In genomic region chr7:99140813-99141212, GRCh38 we compare ENCODE assay signal across 9 cellular contexts. TPM values are rescaled to one million over a fixed set of nuclear protein-coding genes. Genes with fewer than 3 reads are reported as not detected.
DNase-seq lines count a peak whose midpoint lies in the region; ATAC-seq and TF ChIP-seq lines count a peak whose summit lies in the region.
"Had no signal": no experiment of that assay in that cellular context is flagged by ENCODE, and none has a peak within 500 bp of the region (broad histone marks: within the 10 kb centered on the region; RNA-seq: fewer than 3 reads in every experiment).

No MANE protein-coding gene starts in this region.

- H3K4me3 ChIP-seq in AG04450 (ENCODE audit: low read depth, low read length) (peak overlapping the region; percentile 37), IMR-90 (ENCODE audit: insufficient read depth, low read depth, low read length) (no peak overlapping the region; the same call in 1 of the 2 replicates)
- no peak overlapping the region for H3K4me3 ChIP-seq in effector memory CD4-positive, alpha-beta T cell (ENCODE audit: insufficient read depth, low read depth, low read length, poor library complexity, severe bottlenecking)

- peak overlapping the region; percentile 68 for H2BK5ac ChIP-seq in IMR-90 (ENCODE audit: low read depth, low read length, poor library complexity, severe bottlenecking)

- TF ChIP-seq CTCF in AG04450 (IDR thresholded peaks at IDR 0.05; ENCODE audit: low read depth, low read length) = no peak
- TF ChIP-seq CTCF in IMR-90 (conservative IDR thresholded peaks at IDR 0.05; ENCODE audit: low read depth, low read length) = no peak
- TF ChIP-seq CTCF in neural crest cell (conservative IDR thresholded peaks at IDR 0.05) = no peak

- H4K20me1 ChIP-seq in IMR-90 (ENCODE audit: insufficient read depth, low read length) = peaks cover 36% of the 10 kb centered on the region

- in situ Hi-C loops in IMR-90 (cut with MboI; ENCODE audit: low sequenced_read_pairs) = no loop called here

- no peaks in the 10 kb centered on the region for H3K27me3 Mint-ChIP-seq in neural crest cell (ENCODE audit: low read depth)

- H3K27ac ChIP-seq in AG04450 (ENCODE audit: low read depth, low read length) (no peak overlapping the region), IMR-90 (ENCODE audit: insufficient read depth, low read length) (no peak overlapping the region)
- peak overlapping the region; percentile 70 for H3K27ac ChIP-seq in effector memory CD4-positive, alpha-beta T cell (ENCODE audit: insufficient read depth, low read length, poor library complexity, severe bottlenecking)

- H3K36me3 ChIP-seq in IMR-90 (ENCODE audit: control insufficient read depth, insufficient read depth, low read length) = no peaks in the 10 kb centered on the region
- H3K36me3 ChIP-seq in effector memory CD4-positive, alpha-beta T cell (ENCODE audit: control insufficient read depth, insufficient read depth, low read length) = no peaks in the 10 kb centered on the region

- peak overlapping the region; percentile 75; the same call in 1 of the 2 replicates for H2AK5ac ChIP-seq in IMR-90 (ENCODE audit: low read depth, low read length)

- intact Hi-C loops in IMR-90 (cut with micrococcal nuclease) = loop anchor here (5.0 kb wide), 1 partner anchor 186 kb away; the partner anchor contains the start of gene ARPC1A

- peaks cover 53% of the 10 kb centered on the region for H3K4me1 Mint-ChIP-seq in neural crest cell

- H3K4me1 ChIP-seq in IMR-90 (ENCODE audit: control insufficient read depth, insufficient read depth, low read length) = peaks cover 13% of the 10 kb centered on the region
- peaks cover 4% of the 10 kb centered on the region for H3K4me1 ChIP-seq in effector memory CD4-positive, alpha-beta T cell (ENCODE audit: control insufficient read depth, insufficient read depth, low read length, poor library complexity, severe bottlenecking)

- POLR2A ChIA-PET in AG04450 (lab: Yijun Ruan, JAX) (interaction anchor here (0.7 kb wide), 2 partner anchors 28 to 66 kb away, joined by 3 to 6 read pairs; no protein-coding TSS in a partner anchor), IMR-90 (lab: Charles Lee; ENCODE audit: unreplicated experiment) (no interaction called here)

- H2AFZ ChIP-seq in IMR-90 (replicated peaks; ENCODE audit: low read length, poor library complexity) = no peak overlapping the region

- WGBS in IMR-90 (ENCODE audit: extremely low coverage in 2 of 2, insufficient read length in 1 of 2), 2 experiments = no CpG with 5 or more reads among the region's 6 CpGs

- H3K36me3 Mint-ChIP-seq in neural crest cell (ENCODE audit: low read depth) = peaks cover 12% of the 10 kb centered on the region

- H3K9ac ChIP-seq in IMR-90 (ENCODE audit: low read depth, low read length) = peak overlapping the region; percentile 83; the same call in 1 of the 2 replicates

- H3K4me3 Mint-ChIP-seq in neural crest cell = peak overlapping the region; percentile 92

- no peak overlapping the region for H3K56ac ChIP-seq in IMR-90 (ENCODE audit: extremely low read depth, insufficient read depth, low read length)

- TF ChIP-seq RAD21 in IMR-90 (IDR thresholded peaks at IDR 0.05; ENCODE audit: low read length) = no peak

- dilution Hi-C loops in IMR-90 (cut with HindIII; ENCODE audit: low sequenced_read_pairs, unreplicated experiment) = no loop called here

- ATAC-seq in IMR-90 (ENCODE audit: low read depth) (no peak), HG02884 (IDR thresholded peaks at IDR 0.05; ENCODE audit: unreplicated experiment) (no peak), GM19455 (IDR thresholded peaks at IDR 0.05; ENCODE audit: unreplicated experiment) (no peak), HG02981 (IDR thresholded peaks at IDR 0.05; ENCODE audit: unreplicated experiment) (no peak)

- H2BK15ac ChIP-seq in IMR-90 (ENCODE audit: low read depth, low read length) = peak overlapping the region; percentile 12; the same call in 2 of the 3 replicates

- no TSS peak for BruUV-seq in IMR-90 (replicated peaks; lab: Mats Ljungman, UMichigan)

- peak overlapping the region; percentile 10 to 82; a peak in 3 of 4 replicates for H4K8ac ChIP-seq in IMR-90 (ENCODE audit: low read depth in 2 of 2, low read length in 2 of 2)

- DNase-seq in AG04450 (ENCODE audit: low read depth, low spot score) = no peak
- DNase-seq in IMR-90 = no peak
- no peak for DNase-seq in effector memory CD4-positive, alpha-beta T cell
- DNase-seq in neural crest cell (ENCODE audit: low read depth, low spot score) = no peak
- DNase-seq in central memory CD4-positive, alpha-beta T cell = no peak
- DNase-seq: kidney had no signal

- H3K27me3 ChIP-seq in AG04450 (ENCODE audit: control insufficient read depth, insufficient read depth, low read length) = no peaks in the 10 kb centered on the region
- no peaks in the 10 kb centered on the region for H3K27me3 ChIP-seq in IMR-90 (ENCODE audit: control insufficient read depth, insufficient read depth, low read length)
- H3K27me3 ChIP-seq in effector memory CD4-positive, alpha-beta T cell (replicated peaks; ENCODE audit: control insufficient read depth, insufficient read depth, low read length, poor library complexity, severe bottlenecking) = no peaks in the 10 kb centered on the region

- peak overlapping the region; percentile 55; the same call in 1 of the 2 replicates for H3K4ac ChIP-seq in IMR-90 (ENCODE audit: low read depth, low read length)

- no peak overlapping the region for H3K27ac Mint-ChIP-seq in neural crest cell (ENCODE audit: unreplicated experiment)

- peak overlapping the region; percentile 72; the same call in 1 of the 2 replicates for H3K4me2 ChIP-seq in IMR-90 (ENCODE audit: low read depth, low read length)

- CTCF ChIA-PET in AG04450 (lab: Charles Lee) (interaction anchor here (0.7 kb wide), 2 partner anchors 78 to 887 kb away, joined by 5 to 11 read pairs; no protein-coding TSS in a partner anchor), IMR-90 (lab: Yijun Ruan, JAX) (no interaction called here)

- H2BK20ac ChIP-seq in IMR-90 (ENCODE audit: low read depth, low read length) = peak overlapping the region; percentile 87

- no peaks in the 10 kb centered on the region for H3K9me3 ChIP-seq in AG04450 (ENCODE audit: control insufficient read depth, insufficient read depth, low read length)
- H3K9me3 ChIP-seq in IMR-90 (ENCODE audit: control insufficient read depth, insufficient read depth, low read length) = no peaks in the 10 kb centered on the region
- H3K9me3 ChIP-seq in effector memory CD4-positive, alpha-beta T cell (ENCODE audit: control insufficient read depth, low read length) = no peaks in the 10 kb centered on the region

- peaks cover 8 to 44% of the 10 kb centered on the region in 2 experiments; a peak in 3 of 4 replicates for H3K79me1 ChIP-seq in IMR-90 (ENCODE audit: low read depth in 1 of 2, low read length in 2 of 2)

- peak overlapping the region; percentile 79 for H3K23ac ChIP-seq in IMR-90 (ENCODE audit: low read depth, low read length)

- H3K18ac ChIP-seq in IMR-90 (ENCODE audit: low read depth, low read length) = peak overlapping the region; percentile 64; the same call in 1 of the 2 replicates

- H3K9me1 ChIP-seq in IMR-90 (ENCODE audit: insufficient read depth, low read length) = peaks cover 6% of the 10 kb centered on the region

- H2AK9ac ChIP-seq in IMR-90 (replicated peaks; ENCODE audit: low read depth, low read length, poor library complexity) = no peak overlapping the region

- TF ChIP-seq POLR2A in IMR-90 (IDR thresholded peaks at IDR 0.05; ENCODE audit: low read depth, low read length) = no peak

- H4K91ac ChIP-seq in IMR-90 (ENCODE audit: insufficient read depth, low read depth, low read length) = peak overlapping the region; percentile 16; the same call in 1 of the 2 replicates

- H3K9me3 Mint-ChIP-seq in neural crest cell = no peaks in the 10 kb centered on the region

- H3K14ac ChIP-seq in IMR-90 (replicated peaks; ENCODE audit: low read depth, low read length) = peak overlapping the region; percentile 34

- H4K5ac ChIP-seq in IMR-90 (ENCODE audit: low read depth, low read length) = peak overlapping the region; percentile 69; the same call in 1 of the 2 replicates

- peak overlapping the region; percentile 39; the same call in 1 of the 2 replicates for H2BK120ac ChIP-seq in IMR-90 (ENCODE audit: low read depth, low read length)

TF ChIP-seq in IMR-90, 13 proteins besides CTCF, POLR2A, EP300 and RAD21 (continues in another document):
- no peak for TF ChIP-seq BHLHE40 (IDR thresholded peaks at IDR 0.05; ENCODE audit: low read depth, low read length)
- no peak for TF ChIP-seq USF2 (IDR thresholded peaks at IDR 0.05; ENCODE audit: low read depth, low read length)
- no peak for TF ChIP-seq SMC3 (IDR thresholded peaks at IDR 0.05; ENCODE audit: low read depth, low read length)
- no peak for TF ChIP-seq RFX5 (IDR thresholded peaks at IDR 0.05; ENCODE audit: low read depth, low read length)
- no peak for TF ChIP-seq MXI1 (IDR thresholded peaks at IDR 0.05; ENCODE audit: borderline replicate concordance, low read depth, low read length)
- no peak for TF ChIP-seq FOS (IDR thresholded peaks at IDR 0.05; ENCODE audit: low read depth, low read length)
- no peak for TF ChIP-seq CEBPB (IDR thresholded peaks at IDR 0.05; ENCODE audit: low read depth, low read length)
- TF ChIP-seq RCOR1 (IDR thresholded peaks at IDR 0.05; ENCODE audit: insufficient replicate concordance, low read length) = no peak
- no peak for TF ChIP-seq NFE2L2 (IDR thresholded peaks at IDR 0.05; ENCODE audit: low read depth, low read length)
- no peak for TF ChIP-seq CHD1 (IDR thresholded peaks at IDR 0.05; ENCODE audit: low read depth, low read length)
- no peak for TF ChIP-seq MAFK (IDR thresholded peaks at IDR 0.05; ENCODE audit: low read depth, low read length)

RNA-seq across cellular contexts. Expression of gene SMURF1, which starts 3.1 kb away (rescaled TPM):
- polyA plus RNA-seq in AG04450 (2011; rRNA removed) (16.6 and 17.1 TPM in 2 replicates), IMR-90 (2012; rRNA removed) (13.3 and 13.4 TPM in 2 replicates)
- polyA minus RNA-seq in AG04450 (2011; rRNA and poly(A)+ RNA removed) = 19.0 and 22.6 TPM in 2 replicates
- total RNA-seq in IMR-90 (2012; rRNA removed) (20.3 and 21.7 TPM in 2 replicates), neural crest cell (24.5 and 24.6 TPM in 2 replicates)
- polyA plus RNA-seq in IMR-90 (2012; cell fraction: cytosol; rRNA removed) = 6.4 and 8.0 TPM in 2 replicates
- 24.1 and 44.4 TPM in 2 replicates for polyA plus RNA-seq in IMR-90 (2012; cell fraction: nucleus; rRNA removed; ENCODE audit: low replicate concordance)
